In genomic region chr2:120245520-120245835, GRCh38 we compare ENCODE assay signal across 12 cellular contexts. TPM values are rescaled to one million over a fixed set of nuclear protein-coding genes. Genes with fewer than 3 reads are reported as not detected.
DNase-seq lines count a peak whose midpoint lies in the region; ATAC-seq and TF ChIP-seq lines count a peak whose summit lies in the region.
"Had no signal": no experiment of that assay in that cellular context is flagged by ENCODE, and none has a peak within 500 bp of the region (broad histone marks: within the 10 kb centered on the region; RNA-seq: fewer than 3 reads in every experiment).

No MANE protein-coding gene starts in this region.

- CTCF ChIA-PET in IMR-90 (lab: Yijun Ruan, JAX), result no interaction called here

- no peak overlapping the region for H3K9ac ChIP-seq in IMR-90 (ENCODE audit: low read depth, low read length)

- H3K27ac ChIP-seq in IMR-90 (ENCODE audit: insufficient read depth, low read length) (no peak overlapping the region), brain microvascular endothelial cell (no peak overlapping the region)

- H3K4me2 ChIP-seq in IMR-90 (ENCODE audit: low read depth, low read length), result no peak overlapping the region

- H3K4me3 ChIP-seq in AG10803 (ENCODE audit: low read length) (no peak overlapping the region), IMR-90 (ENCODE audit: insufficient read depth, low read depth, low read length) (no peak overlapping the region), brain microvascular endothelial cell (ENCODE audit: low read depth, low read length) (no peak overlapping the region)
- H3K4me3 ChIP-seq: lung had no signal

- no peak overlapping the region for H3K23ac ChIP-seq in IMR-90 (ENCODE audit: low read depth, low read length)

- H2AK9ac ChIP-seq in IMR-90 (replicated peaks; ENCODE audit: low read depth, low read length, poor library complexity), result no peak overlapping the region

- H3K4ac ChIP-seq in IMR-90 (ENCODE audit: low read depth, low read length), result no peak overlapping the region

- H2BK5ac ChIP-seq in IMR-90 (ENCODE audit: low read depth, low read length, poor library complexity, severe bottlenecking), result no peak overlapping the region

- no peak overlapping the region for H2AFZ ChIP-seq in IMR-90 (replicated peaks; ENCODE audit: low read length, poor library complexity)

- H2BK15ac ChIP-seq in IMR-90 (ENCODE audit: low read depth, low read length), result no peak overlapping the region

- no peaks in the 10 kb centered on the region for H3K36me3 ChIP-seq in IMR-90 (ENCODE audit: control insufficient read depth, insufficient read depth, low read length)
- H3K36me3 ChIP-seq in brain microvascular endothelial cell (replicated peaks), result no peaks in the 10 kb centered on the region

- no peaks in the 10 kb centered on the region for H4K20me1 ChIP-seq in IMR-90 (ENCODE audit: insufficient read depth, low read length)

- H4K8ac ChIP-seq in IMR-90 (ENCODE audit: low read depth in 2 of 2, low read length in 2 of 2), result no peak overlapping the region

- no peaks in the 10 kb centered on the region for H3K79me1 ChIP-seq in IMR-90 (ENCODE audit: low read depth in 1 of 2, low read length in 2 of 2)

- intact Hi-C loops in IMR-90 (cut with micrococcal nuclease), result no loop called here

- in situ Hi-C loops in IMR-90 (cut with MboI; ENCODE audit: low sequenced_read_pairs) (loop anchor here (25.0 kb wide), 1 partner anchor 1008 kb away; no protein-coding TSS in a partner anchor), brain microvascular endothelial cell (cut with HindIII; ENCODE audit: low pct_ligation_motif_present, low sequenced_read_pairs) (no loop called here)

- no peak overlapping the region for H4K91ac ChIP-seq in IMR-90 (ENCODE audit: insufficient read depth, low read depth, low read length)

- no peak overlapping the region for H2BK20ac ChIP-seq in IMR-90 (ENCODE audit: low read depth, low read length)

- no peak overlapping the region for H3K18ac ChIP-seq in IMR-90 (ENCODE audit: low read depth, low read length)

- H3K14ac ChIP-seq in IMR-90 (replicated peaks; ENCODE audit: low read depth, low read length), result no peak overlapping the region

- H3K9me1 ChIP-seq in IMR-90 (ENCODE audit: insufficient read depth, low read length), result peaks cover 7% of the 10 kb centered on the region; the same call in 1 of the 2 replicates

- ATAC-seq in IMR-90 (ENCODE audit: low read depth) (peak; percentile 9; the same call in 1 of the 2 replicates), HG03039 (IDR thresholded peaks at IDR 0.05; ENCODE audit: unreplicated experiment) (no peak)
- ATAC-seq: CD8-positive, alpha-beta T cell had no signal

- H3K27me3 ChIP-seq in IMR-90 (ENCODE audit: control insufficient read depth, insufficient read depth, low read length) (peaks cover 5% of the 10 kb centered on the region; the same call in 1 of the 2 replicates), brain microvascular endothelial cell (replicated peaks) (no peaks in the 10 kb centered on the region)

- no peaks in the 10 kb centered on the region for H3K9me3 ChIP-seq in IMR-90 (ENCODE audit: control insufficient read depth, insufficient read depth, low read length)

- BruUV-seq in IMR-90 (replicated peaks; lab: Mats Ljungman, UMichigan), result no TSS peak

- TF ChIP-seq RAD21 in IMR-90 (IDR thresholded peaks at IDR 0.05; ENCODE audit: low read length), result no peak

- DNase-seq in AG10803 (ENCODE audit: low read depth), result peak; percentile 41
- no peak for DNase-seq in IMR-90
- DNase-seq in SK-N-DZ (ENCODE audit: low spot score), result peak; percentile 73
- DNase-seq in mesenteric fat pad (ENCODE audit: low spot score), result peak; percentile 81
- no peak for DNase-seq in brain microvascular endothelial cell
- no peak for DNase-seq in iPS-NIHi7 (ENCODE audit: extremely low spot score)
- no peak for DNase-seq in nucleus accumbens (lab: John Stamatoyannopoulos, UW)
- DNase-seq: CD8-positive, alpha-beta T cell; stimulated activated CD4-positive, alpha-beta T cell treated with anti-CD3 and anti-CD28 coated beads, Interleukin-1b, Interleukin-23, amount 100 ng/mL, for 48 hours; T1000 had no signal

- peaks cover 6% of the 10 kb centered on the region for H3K4me1 ChIP-seq in IMR-90 (ENCODE audit: control insufficient read depth, insufficient read depth, low read length)

- POLR2A ChIA-PET in IMR-90 (lab: Charles Lee; ENCODE audit: unreplicated experiment), result no interaction called here

- dilution Hi-C loops in IMR-90 (cut with HindIII; ENCODE audit: low sequenced_read_pairs, unreplicated experiment), result no loop called here

- TF ChIP-seq POLR2A in IMR-90 (IDR thresholded peaks at IDR 0.05; ENCODE audit: low read depth, low read length), result no peak

- WGBS in IMR-90 (ENCODE audit: extremely low coverage in 2 of 2, insufficient read length in 1 of 2), 2 experiments, result 80% methylated on average over 1 of the region's 5 CpGs; no CpG with 5 or more reads in 1 of the 2 experiments

- H4K5ac ChIP-seq in IMR-90 (ENCODE audit: low read depth, low read length), result no peak overlapping the region

- H2AK5ac ChIP-seq in IMR-90 (ENCODE audit: low read depth, low read length), result no peak overlapping the region

- TF ChIP-seq CTCF in AG10803 (conservative IDR thresholded peaks at IDR 0.05; ENCODE audit: low read length), result no peak
- TF ChIP-seq CTCF in IMR-90 (conservative IDR thresholded peaks at IDR 0.05; ENCODE audit: low read depth, low read length), result no peak
- no peak for TF ChIP-seq CTCF in brain microvascular endothelial cell (IDR thresholded peaks at IDR 0.05; ENCODE audit: low read depth, low read length, missing control alignments)

- no peak overlapping the region for H3K56ac ChIP-seq in IMR-90 (ENCODE audit: extremely low read depth, insufficient read depth, low read length)

- no peak overlapping the region for H2BK120ac ChIP-seq in IMR-90 (ENCODE audit: low read depth, low read length)

TF ChIP-seq in IMR-90, 13 proteins besides CTCF, POLR2A, EP300 and RAD21:
- TF ChIP-seq NFE2L2 (IDR thresholded peaks at IDR 0.05; ENCODE audit: low read depth, low read length) (no peak), MAZ (IDR thresholded peaks at IDR 0.05; ENCODE audit: borderline replicate concordance, low read depth, low read length) (no peak), MXI1 (IDR thresholded peaks at IDR 0.05; ENCODE audit: borderline replicate concordance, low read depth, low read length) (no peak), RCOR1 (IDR thresholded peaks at IDR 0.05; ENCODE audit: insufficient replicate concordance, low read length) (no peak), SMC3 (IDR thresholded peaks at IDR 0.05; ENCODE audit: low read depth, low read length) (no peak), CHD1 (IDR thresholded peaks at IDR 0.05; ENCODE audit: low read depth, low read length) (no peak), RFX5 (IDR thresholded peaks at IDR 0.05; ENCODE audit: low read depth, low read length) (no peak), BHLHE40 (IDR thresholded peaks at IDR 0.05; ENCODE audit: low read depth, low read length) (no peak), FOS (IDR thresholded peaks at IDR 0.05; ENCODE audit: low read depth, low read length) (no peak), CEBPB (IDR thresholded peaks at IDR 0.05; ENCODE audit: low read depth, low read length) (no peak), MAFK (IDR thresholded peaks at IDR 0.05; ENCODE audit: low read depth, low read length) (no peak)
- TF ChIP-seq, protein P1, sequence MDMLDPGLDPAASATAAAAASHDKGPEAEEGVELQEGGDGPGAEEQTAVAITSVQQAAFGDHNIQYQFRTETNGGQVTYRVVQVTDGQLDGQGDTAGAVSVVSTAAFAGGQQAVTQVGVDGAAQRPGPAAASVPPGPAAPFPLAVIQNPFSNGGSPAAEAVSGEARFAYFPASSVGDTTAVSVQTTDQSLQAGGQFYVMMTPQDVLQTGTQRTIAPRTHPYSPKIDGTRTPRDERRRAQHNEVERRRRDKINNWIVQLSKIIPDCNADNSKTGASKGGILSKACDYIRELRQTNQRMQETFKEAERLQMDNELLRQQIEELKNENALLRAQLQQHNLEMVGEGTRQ (IDR thresholded peaks at IDR 0.05; ENCODE audit: low read depth, low read length), result no peak
- TF ChIP-seq, protein P2, sequence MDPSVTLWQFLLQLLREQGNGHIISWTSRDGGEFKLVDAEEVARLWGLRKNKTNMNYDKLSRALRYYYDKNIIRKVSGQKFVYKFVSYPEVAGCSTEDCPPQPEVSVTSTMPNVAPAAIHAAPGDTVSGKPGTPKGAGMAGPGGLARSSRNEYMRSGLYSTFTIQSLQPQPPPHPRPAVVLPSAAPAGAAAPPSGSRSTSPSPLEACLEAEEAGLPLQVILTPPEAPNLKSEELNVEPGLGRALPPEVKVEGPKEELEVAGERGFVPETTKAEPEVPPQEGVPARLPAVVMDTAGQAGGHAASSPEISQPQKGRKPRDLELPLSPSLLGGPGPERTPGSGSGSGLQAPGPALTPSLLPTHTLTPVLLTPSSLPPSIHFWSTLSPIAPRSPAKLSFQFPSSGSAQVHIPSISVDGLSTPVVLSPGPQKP (IDR thresholded peaks at IDR 0.05; ENCODE audit: borderline replicate concordance, low read depth, low read length), result no peak
TF ChIP-seq in IMR-90: peak in this region for 0.

RNA-seq across cellular contexts. Expression of gene RALB, which starts 7.2 kb away (rescaled TPM):
- total RNA-seq in IMR-90 (2012; rRNA removed) (53.6 and 75.3 TPM in 2 replicates), mesenteric fat pad (50.8 TPM)
- polyA plus RNA-seq in IMR-90 (2012; rRNA removed), result 38.0 and 54.7 TPM in 2 replicates
- polyA plus RNA-seq in IMR-90 (2012; cell fraction: cytosol; rRNA removed), result 14.8 and 19.0 TPM in 2 replicates
- polyA plus RNA-seq in IMR-90 (2012; cell fraction: nucleus; rRNA removed; ENCODE audit: low replicate concordance), result 4.3 and 18.5 TPM in 2 replicates
- 11.0 and 14.1 TPM in 2 replicates for polyA plus RNA-seq in SK-N-DZ (2014; cell fraction: cytosol; rRNA removed)
- polyA plus RNA-seq in SK-N-DZ (2014; cell fraction: nucleus; rRNA removed), result 4.6 and 6.6 TPM in 2 replicates

RNA-seq across cellular contexts. Expression of gene TMEM185B, which starts 22.3 kb away (rescaled TPM):
- total RNA-seq in IMR-90 (2012; rRNA removed), result 16.4 and 17.7 TPM in 2 replicates
- 25.2 and 26.1 TPM in 2 replicates for polyA plus RNA-seq in IMR-90 (2012; rRNA removed)
- polyA plus RNA-seq in IMR-90 (2012; cell fraction: cytosol; rRNA removed), result 21.9 and 30.3 TPM in 2 replicates
- 8.1 and 11.7 TPM in 2 replicates for polyA plus RNA-seq in IMR-90 (2012; cell fraction: nucleus; rRNA removed; ENCODE audit: low replicate concordance)
- 3.0 and 5.5 TPM in 2 replicates for polyA plus RNA-seq in SK-N-DZ (2014; cell fraction: cytosol; rRNA removed)
- 1.7 and 3.6 TPM in 2 replicates for polyA plus RNA-seq in SK-N-DZ (2014; cell fraction: nucleus; rRNA removed)
- 20.4 TPM for total RNA-seq in mesenteric fat pad

Comparison
In these comparisons a context has a peak if more than half of its experiments do, and no peak if none do; other contexts are left out.
1. DNase-seq: peak in AG10803 (single experiment), SK-N-DZ (single experiment) and mesenteric fat pad (single experiment); none in IMR-90 (single experiment), brain microvascular endothelial cell (single experiment), iPS-NIHi7 (single experiment) and nucleus accumbens (0 of 56).